Comparison of ENCODE assay signal across 8 cellular contexts in genomic region chr10:4344544-4344994, GRCh38.
DNase-seq lines count a peak whose midpoint lies in the region; ATAC-seq and TF ChIP-seq lines count a peak whose summit lies in the region.

No MANE protein-coding gene starts in this region.

- no peak overlapping the region for H3K4me3 ChIP-seq in left lung

- intact Hi-C loops in left lung (cut with DNase I), result no loop called here

- no peaks in the 10 kb centered on the region for H3K27me3 Mint-ChIP-seq in activated naive CD8-positive, alpha-beta T cell
- peaks cover 8% of the 10 kb centered on the region for H3K27me3 Mint-ChIP-seq in activated naive CD8-positive, alpha-beta T cell treated with anti-CD3 and anti-CD28 coated beads for 36 hours
- peaks cover 0 to 12% of the 10 kb centered on the region in 2 donors for H3K27me3 Mint-ChIP-seq in stimulated activated naive B cell treated with anti-CD40 and anti-IgM and Interleukin-4, amounts not matched to agents 10 μg/mL and 1 μg/mL and 100 μg/mL, for 72 hours

- DNase-seq in activated naive CD8-positive, alpha-beta T cell treated with anti-CD3 and anti-CD28 coated beads for 36 hours, result no peak
- DNase-seq in astrocyte of the hippocampus (ENCODE audit: low read depth, low spot score) (peak; percentile 94), left lung (peak; percentile 58 to 78), DMS 273 (lab: John Stamatoyannopoulos, UW; ENCODE audit: unreplicated experiment) (no peak), NCI-H69 (lab: John Stamatoyannopoulos, UW) (no peak), NCI-H82 treated with DMSO at 0.1 percent for 48 hours (lab: John Stamatoyannopoulos, UW; ENCODE audit: unreplicated experiment) (no peak)
- peak; percentile 26 for DNase-seq in stimulated activated naive B cell treated with anti-CD40 and anti-IgM and Interleukin-4, amounts not matched to agents 10 μg/mL and 1 μg/mL and 100 μg/mL, for 72 hours

- ATAC-seq in left lung, result peak; percentile 95
- peak; percentile 92 to 96 for ATAC-seq in stimulated activated naive B cell treated with anti-CD40 and anti-IgM and Interleukin-4, amounts not matched to agents 10 μg/mL and 1 μg/mL and 100 μg/mL, for 72 hours (replicated peaks)

- peak overlapping the region; percentile 64 to 73 for H3K27ac ChIP-seq in left lung

- H3K36me3 Mint-ChIP-seq in activated naive CD8-positive, alpha-beta T cell, result no peaks in the 10 kb centered on the region
- no peaks in the 10 kb centered on the region for H3K36me3 Mint-ChIP-seq in activated naive CD8-positive, alpha-beta T cell treated with anti-CD3 and anti-CD28 coated beads for 36 hours
- peaks cover 0 to 1% of the 10 kb centered on the region in 2 donors for H3K36me3 Mint-ChIP-seq in stimulated activated naive B cell treated with anti-CD40 and anti-IgM and Interleukin-4, amounts not matched to agents 10 μg/mL and 1 μg/mL and 100 μg/mL, for 72 hours

- no peaks in the 10 kb centered on the region for H3K27me3 ChIP-seq in left lung

- H3K4me1 ChIP-seq in left lung, result peaks cover 5 to 13% of the 10 kb centered on the region in 2 donors

- H3K9me3 ChIP-seq in left lung, result no peaks in the 10 kb centered on the region

- H3K36me3 ChIP-seq in left lung, result no peaks in the 10 kb centered on the region

- TF ChIP-seq CTCF in left lung (IDR thresholded peaks at IDR 0.05), result no peak

- peak overlapping the region; percentile 54 for H3K27ac Mint-ChIP-seq in activated naive CD8-positive, alpha-beta T cell
- H3K27ac Mint-ChIP-seq in activated naive CD8-positive, alpha-beta T cell treated with anti-CD3 and anti-CD28 coated beads for 36 hours, result no peak overlapping the region
- H3K27ac Mint-ChIP-seq in stimulated activated naive B cell treated with anti-CD40 and anti-IgM and Interleukin-4, amounts not matched to agents 10 μg/mL and 1 μg/mL and 100 μg/mL, for 72 hours, result peak overlapping the region; percentile 74

- H3K9me3 Mint-ChIP-seq in activated naive CD8-positive, alpha-beta T cell (ENCODE audit: low read depth), result no peaks in the 10 kb centered on the region
- no peaks in the 10 kb centered on the region for H3K9me3 Mint-ChIP-seq in activated naive CD8-positive, alpha-beta T cell treated with anti-CD3 and anti-CD28 coated beads for 36 hours
- peaks cover 6 to 10% of the 10 kb centered on the region in 2 donors for H3K9me3 Mint-ChIP-seq in stimulated activated naive B cell treated with anti-CD40 and anti-IgM and Interleukin-4, amounts not matched to agents 10 μg/mL and 1 μg/mL and 100 μg/mL, for 72 hours

- H3K4me3 Mint-ChIP-seq in activated naive CD8-positive, alpha-beta T cell, result no peak overlapping the region
- H3K4me3 Mint-ChIP-seq in activated naive CD8-positive, alpha-beta T cell treated with anti-CD3 and anti-CD28 coated beads for 36 hours, result no peak overlapping the region
- H3K4me3 Mint-ChIP-seq in stimulated activated naive B cell treated with anti-CD40 and anti-IgM and Interleukin-4, amounts not matched to agents 10 μg/mL and 1 μg/mL and 100 μg/mL, for 72 hours, result peak overlapping the region; percentile 19 to 42

- H3K4me1 Mint-ChIP-seq in activated naive CD8-positive, alpha-beta T cell (ENCODE audit: low read depth), result peaks cover 18% of the 10 kb centered on the region
- H3K4me1 Mint-ChIP-seq in activated naive CD8-positive, alpha-beta T cell treated with anti-CD3 and anti-CD28 coated beads for 36 hours, result peaks cover 4% of the 10 kb centered on the region
- peaks cover 12 to 22% of the 10 kb centered on the region in 2 donors for H3K4me1 Mint-ChIP-seq in stimulated activated naive B cell treated with anti-CD40 and anti-IgM and Interleukin-4, amounts not matched to agents 10 μg/mL and 1 μg/mL and 100 μg/mL, for 72 hours

Comparison
In these comparisons a context has a peak if more than half of its experiments do, and no peak if none do; other contexts are left out.
1. H3K4me3 Mint-ChIP-seq: peak in stimulated activated naive B cell treated with anti-CD40 and anti-IgM and Interleukin-4, amounts not matched to agents 10 μg/mL and 1 μg/mL and 100 μg/mL, for 72 hours (2 of 2); none in activated naive CD8-positive, alpha-beta T cell (single experiment) and activated naive CD8-positive, alpha-beta T cell treated with anti-CD3 and anti-CD28 coated beads for 36 hours (single experiment).
2. DNase-seq: peak in astrocyte of the hippocampus (single experiment), left lung (2 of 2) and stimulated activated naive B cell treated with anti-CD40 and anti-IgM and Interleukin-4, amounts not matched to agents 10 μg/mL and 1 μg/mL and 100 μg/mL, for 72 hours (single experiment); none in activated naive CD8-positive, alpha-beta T cell treated with anti-CD3 and anti-CD28 coated beads for 36 hours (single experiment), DMS 273 (single experiment), NCI-H69 (single experiment) and NCI-H82 treated with DMSO at 0.1 percent for 48 hours (single experiment).